1 cellular context compared by ENCODE assay signal in genomic region chr15:48888836-48889235, GRCh38.
TF ChIP-seq lines count a peak whose summit lies in the region.

No MANE protein-coding gene starts in this region.

TF ChIP-seq in IMR-90, 13 proteins besides CTCF, POLR2A, EP300 and RAD21:
- TF ChIP-seq BHLHE40 (IDR thresholded peaks at IDR 0.05; ENCODE audit: low read depth, low read length) (no peak), RFX5 (IDR thresholded peaks at IDR 0.05; ENCODE audit: low read depth, low read length) (no peak), RCOR1 (IDR thresholded peaks at IDR 0.05; ENCODE audit: insufficient replicate concordance, low read length) (no peak), MXI1 (IDR thresholded peaks at IDR 0.05; ENCODE audit: borderline replicate concordance, low read depth, low read length) (no peak), NFE2L2 (IDR thresholded peaks at IDR 0.05; ENCODE audit: low read depth, low read length) (no peak), MAZ (IDR thresholded peaks at IDR 0.05; ENCODE audit: borderline replicate concordance, low read depth, low read length) (no peak), SMC3 (IDR thresholded peaks at IDR 0.05; ENCODE audit: low read depth, low read length) (no peak), CEBPB (IDR thresholded peaks at IDR 0.05; ENCODE audit: low read depth, low read length) (no peak), FOS (IDR thresholded peaks at IDR 0.05; ENCODE audit: low read depth, low read length) (no peak), MAFK (IDR thresholded peaks at IDR 0.05; ENCODE audit: low read depth, low read length) (no peak), CHD1 (IDR thresholded peaks at IDR 0.05; ENCODE audit: low read depth, low read length) (no peak)
- TF ChIP-seq, protein P1, sequence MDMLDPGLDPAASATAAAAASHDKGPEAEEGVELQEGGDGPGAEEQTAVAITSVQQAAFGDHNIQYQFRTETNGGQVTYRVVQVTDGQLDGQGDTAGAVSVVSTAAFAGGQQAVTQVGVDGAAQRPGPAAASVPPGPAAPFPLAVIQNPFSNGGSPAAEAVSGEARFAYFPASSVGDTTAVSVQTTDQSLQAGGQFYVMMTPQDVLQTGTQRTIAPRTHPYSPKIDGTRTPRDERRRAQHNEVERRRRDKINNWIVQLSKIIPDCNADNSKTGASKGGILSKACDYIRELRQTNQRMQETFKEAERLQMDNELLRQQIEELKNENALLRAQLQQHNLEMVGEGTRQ (IDR thresholded peaks at IDR 0.05; ENCODE audit: low read depth, low read length), result no peak
- TF ChIP-seq, protein P2, sequence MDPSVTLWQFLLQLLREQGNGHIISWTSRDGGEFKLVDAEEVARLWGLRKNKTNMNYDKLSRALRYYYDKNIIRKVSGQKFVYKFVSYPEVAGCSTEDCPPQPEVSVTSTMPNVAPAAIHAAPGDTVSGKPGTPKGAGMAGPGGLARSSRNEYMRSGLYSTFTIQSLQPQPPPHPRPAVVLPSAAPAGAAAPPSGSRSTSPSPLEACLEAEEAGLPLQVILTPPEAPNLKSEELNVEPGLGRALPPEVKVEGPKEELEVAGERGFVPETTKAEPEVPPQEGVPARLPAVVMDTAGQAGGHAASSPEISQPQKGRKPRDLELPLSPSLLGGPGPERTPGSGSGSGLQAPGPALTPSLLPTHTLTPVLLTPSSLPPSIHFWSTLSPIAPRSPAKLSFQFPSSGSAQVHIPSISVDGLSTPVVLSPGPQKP (IDR thresholded peaks at IDR 0.05; ENCODE audit: borderline replicate concordance, low read depth, low read length), result no peak
